12 cellular contexts compared by ENCODE assay signal in the genomic region with DNA sequence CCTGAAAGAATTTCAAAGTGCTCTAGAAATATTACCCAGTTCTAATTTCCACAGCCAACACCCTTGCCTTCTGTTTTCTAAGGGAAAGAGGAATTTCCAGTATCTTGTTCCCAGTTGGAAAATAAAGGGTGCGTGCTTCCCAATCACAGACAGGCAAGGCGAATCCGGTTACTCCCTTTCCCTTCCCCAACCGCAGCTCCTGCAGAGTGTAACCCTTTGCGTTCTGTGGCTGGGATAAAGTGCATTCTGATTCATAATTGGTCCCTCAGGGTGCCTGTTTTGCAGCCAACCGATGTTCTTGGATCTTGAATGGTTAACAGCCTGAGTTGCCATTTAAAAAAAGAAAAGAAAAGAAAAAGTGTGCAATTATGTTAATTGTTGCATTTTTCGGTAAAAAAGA. TPM values are rescaled to one million over a fixed set of nuclear protein-coding genes. Genes with fewer than 3 reads are reported as not detected.
DNase-seq lines count a peak whose midpoint lies in the region; ATAC-seq and TF ChIP-seq lines count a peak whose summit lies in the region.
"Had no signal": no experiment of that assay in that cellular context is flagged by ENCODE, and none has a peak within 500 bp of the region (broad histone marks: within the 10 kb centered on the region; RNA-seq: fewer than 3 reads in every experiment).

No MANE protein-coding gene starts in this region.

- in situ Hi-C loops in IMR-90 (cut with MboI; ENCODE audit: low sequenced_read_pairs) = no loop called here

- H3K4me3 ChIP-seq in IMR-90 (ENCODE audit: insufficient read depth, low read depth, low read length) (peak overlapping the region; percentile 14; the same call in 1 of the 2 replicates), duodenal mucosa (ENCODE audit: low read depth in 1 of 2, low read length in 2 of 2) (peak overlapping the region; percentile 51 to 54)

- no peaks in the 10 kb centered on the region for H4K20me1 ChIP-seq in IMR-90 (ENCODE audit: insufficient read depth, low read length)

- H3K27ac ChIP-seq in IMR-90 (ENCODE audit: insufficient read depth, low read length) = no peak overlapping the region
- H3K27ac ChIP-seq in duodenal mucosa (ENCODE audit: low read depth, low read length) = no peak overlapping the region
- H3K27ac ChIP-seq: adrenal gland had no signal

- H3K36me3 Mint-ChIP-seq in activated CD8-positive, alpha-beta T cell treated with anti-CD3 and anti-CD28 coated beads, Interleukin-2, amount 10 ng/mL, durations not matched to agents 7 days and 5 days (ENCODE audit: low read depth) = peaks cover 7% of the 10 kb centered on the region

- WGBS in IMR-90 (ENCODE audit: extremely low coverage in 2 of 2, insufficient read length in 1 of 2), 2 experiments = 0% methylated on average over 1 of the region's 7 CpGs; no CpG with 5 or more reads in 1 of the 2 experiments

- H3K14ac ChIP-seq in IMR-90 (replicated peaks; ENCODE audit: low read depth, low read length) = no peak overlapping the region

- no peak overlapping the region for H2BK20ac ChIP-seq in IMR-90 (ENCODE audit: low read depth, low read length)

- H4K5ac ChIP-seq in IMR-90 (ENCODE audit: low read depth, low read length) = no peak overlapping the region

- CTCF ChIA-PET in IMR-90 (lab: Yijun Ruan, JAX) = no interaction called here
- CTCF ChIA-PET in activated CD8-positive, alpha-beta T cell treated with anti-CD3 and anti-CD28 coated beads, Interleukin-2, amount 10 ng/mL, durations not matched to agents 7 days and 5 days (lab: Charles Lee) = interaction anchor here (0.6 kb wide), 1 partner anchor 752 kb away, joined by 3 read pairs; no protein-coding TSS in a partner anchor

- no peak for TF ChIP-seq POLR2A in IMR-90 (IDR thresholded peaks at IDR 0.05; ENCODE audit: low read depth, low read length)

- DNase-seq in IMR-90 (peak; percentile 53), left colon (peak in 1 of 2 donors; percentile 8), stromal cell of bone marrow (ENCODE audit: low read depth) (peak; percentile 47)
- DNase-seq in activated CD8-positive, alpha-beta T cell treated with anti-CD3 and anti-CD28 coated beads, Interleukin-2, amount 10 ng/mL, durations not matched to agents 7 days and 5 days = no peak
- DNase-seq: activated B cell treated with CpG ODN at 0.5 μM for 24 hours, GF-D8, NCI-H774 had no signal

- no peak overlapping the region for H2AK5ac ChIP-seq in IMR-90 (ENCODE audit: low read depth, low read length)

- no peak for TF ChIP-seq RAD21 in IMR-90 (IDR thresholded peaks at IDR 0.05; ENCODE audit: low read length)

- no peak overlapping the region for H3K18ac ChIP-seq in IMR-90 (ENCODE audit: low read depth, low read length)

- 0 out of 2 replicates have a peak overlapping the region, but pooled peaks have one; percentile 8 for H2BK120ac ChIP-seq in IMR-90 (ENCODE audit: low read depth, low read length)

- no peak overlapping the region for H3K56ac ChIP-seq in IMR-90 (ENCODE audit: extremely low read depth, insufficient read depth, low read length)

- H3K4me1 Mint-ChIP-seq in activated CD8-positive, alpha-beta T cell treated with anti-CD3 and anti-CD28 coated beads, Interleukin-2, amount 10 ng/mL, durations not matched to agents 7 days and 5 days (ENCODE audit: low read depth) = peaks cover 14% of the 10 kb centered on the region
- H3K4me1 Mint-ChIP-seq: activated B cell treated with CpG ODN at 0.5 μM for 24 hours had no signal

- POLR2A ChIA-PET in IMR-90 (lab: Charles Lee; ENCODE audit: unreplicated experiment) = no interaction called here
- POLR2A ChIA-PET in activated CD8-positive, alpha-beta T cell treated with anti-CD3 and anti-CD28 coated beads, Interleukin-2, amount 10 ng/mL, durations not matched to agents 7 days and 5 days (lab: Charles Lee) = no interaction called here

- H3K27me3 ChIP-seq in IMR-90 (ENCODE audit: control insufficient read depth, insufficient read depth, low read length) (no peaks in the 10 kb centered on the region), duodenal mucosa (ENCODE audit: control insufficient read depth in 1 of 2, insufficient read depth in 2 of 2, low read length in 2 of 2) (no peaks in the 10 kb centered on the region)
- H3K27me3 ChIP-seq: adrenal gland had no signal

- H3K4me1 ChIP-seq in IMR-90 (ENCODE audit: control insufficient read depth, insufficient read depth, low read length) (no peaks in the 10 kb centered on the region), duodenal mucosa (ENCODE audit: control insufficient read depth in 1 of 2, insufficient read depth in 2 of 2, low read length in 2 of 2) (peaks cover 2 to 9% of the 10 kb centered on the region in 2 donors)
- H3K4me1 ChIP-seq: adrenal gland had no signal

- no peaks in the 10 kb centered on the region for H3K27me3 Mint-ChIP-seq in activated CD8-positive, alpha-beta T cell treated with anti-CD3 and anti-CD28 coated beads, Interleukin-2, amount 10 ng/mL, durations not matched to agents 7 days and 5 days (ENCODE audit: low read depth)
- H3K27me3 Mint-ChIP-seq: activated B cell treated with CpG ODN at 0.5 μM for 24 hours had no signal

- H4K8ac ChIP-seq in IMR-90 (ENCODE audit: low read depth in 2 of 2, low read length in 2 of 2) = peak overlapping the region in 1 of 2 experiments; percentile 87; a peak in 2 of 4 replicates

- H3K9me1 ChIP-seq in IMR-90 (ENCODE audit: insufficient read depth, low read length) = peaks cover 2% of the 10 kb centered on the region; the same call in 1 of the 2 replicates

- no peak overlapping the region for H3K4me3 Mint-ChIP-seq in activated CD8-positive, alpha-beta T cell treated with anti-CD3 and anti-CD28 coated beads, Interleukin-2, amount 10 ng/mL, durations not matched to agents 7 days and 5 days
- H3K4me3 Mint-ChIP-seq: activated B cell treated with CpG ODN at 0.5 μM for 24 hours had no signal

- BruUV-seq in IMR-90 (replicated peaks; lab: Mats Ljungman, UMichigan) = no TSS peak

- no peak overlapping the region for H3K27ac Mint-ChIP-seq in activated CD8-positive, alpha-beta T cell treated with anti-CD3 and anti-CD28 coated beads, Interleukin-2, amount 10 ng/mL, durations not matched to agents 7 days and 5 days
- H3K27ac Mint-ChIP-seq: activated B cell treated with CpG ODN at 0.5 μM for 24 hours had no signal

- peaks cover 4% of the 10 kb centered on the region for H3K9me3 Mint-ChIP-seq in activated CD8-positive, alpha-beta T cell treated with anti-CD3 and anti-CD28 coated beads, Interleukin-2, amount 10 ng/mL, durations not matched to agents 7 days and 5 days (ENCODE audit: insufficient read depth)

- H2AK9ac ChIP-seq in IMR-90 (replicated peaks; ENCODE audit: low read depth, low read length, poor library complexity) = no peak overlapping the region

- TF ChIP-seq CTCF in IMR-90 (conservative IDR thresholded peaks at IDR 0.05; ENCODE audit: low read depth, low read length) = no peak

- H3K9ac ChIP-seq in IMR-90 (ENCODE audit: low read depth, low read length) (no peak overlapping the region), duodenal mucosa (ENCODE audit: low read depth in 1 of 2, low read length in 2 of 2) (peak overlapping the region in 1 of 2 donors; percentile 24)

- H3K9me3 ChIP-seq in IMR-90 (ENCODE audit: control insufficient read depth, insufficient read depth, low read length) (no peaks in the 10 kb centered on the region), duodenal mucosa (ENCODE audit: control insufficient read depth in 1 of 2, low read length in 2 of 2) (no peaks in the 10 kb centered on the region)
- H3K9me3 ChIP-seq: adrenal gland had no signal

- intact Hi-C loops in IMR-90 (cut with micrococcal nuclease) (no loop called here), left colon (cut with DNase I, micrococcal nuclease) (no loop called here)

- H3K4ac ChIP-seq in IMR-90 (ENCODE audit: low read depth, low read length) = peak overlapping the region; percentile 29; the same call in 1 of the 2 replicates

- no peak overlapping the region for H2BK15ac ChIP-seq in IMR-90 (ENCODE audit: low read depth, low read length)

- H3K23ac ChIP-seq in IMR-90 (ENCODE audit: low read depth, low read length) = peak overlapping the region; percentile 81; the same call in 1 of the 2 replicates

- H3K4me2 ChIP-seq in IMR-90 (ENCODE audit: low read depth, low read length) = peak overlapping the region; percentile 52

- no peak overlapping the region for H2BK5ac ChIP-seq in IMR-90 (ENCODE audit: low read depth, low read length, poor library complexity, severe bottlenecking)

- no peaks in the 10 kb centered on the region for H3K79me1 ChIP-seq in IMR-90 (ENCODE audit: low read depth in 1 of 2, low read length in 2 of 2)

- dilution Hi-C loops in IMR-90 (cut with HindIII; ENCODE audit: low sequenced_read_pairs, unreplicated experiment) = no loop called here

- ATAC-seq in IMR-90 (ENCODE audit: low read depth) (peak; percentile 92), left colon (peak; percentile 70), HG03039 (IDR thresholded peaks at IDR 0.05; ENCODE audit: unreplicated experiment) (no peak), HG03139 (IDR thresholded peaks at IDR 0.05; ENCODE audit: unreplicated experiment) (no peak), GM18873 (IDR thresholded peaks at IDR 0.05; ENCODE audit: low FRiP score, unreplicated experiment) (no peak)
- no peak for ATAC-seq in activated CD8-positive, alpha-beta T cell treated with anti-CD3 and anti-CD28 coated beads, Interleukin-2, amount 10 ng/mL, durations not matched to agents 7 days and 5 days

- peak overlapping the region; percentile 75 for H2AFZ ChIP-seq in IMR-90 (replicated peaks; ENCODE audit: low read length, poor library complexity)

- no peak overlapping the region for H4K91ac ChIP-seq in IMR-90 (ENCODE audit: insufficient read depth, low read depth, low read length)

- H3K36me3 ChIP-seq in IMR-90 (ENCODE audit: control insufficient read depth, insufficient read depth, low read length) (no peaks in the 10 kb centered on the region), duodenal mucosa (ENCODE audit: control insufficient read depth in 1 of 2, insufficient read depth in 2 of 2, low read length in 2 of 2) (no peaks in the 10 kb centered on the region)
- H3K36me3 ChIP-seq: adrenal gland had no signal

TF ChIP-seq in IMR-90, 13 proteins besides CTCF, POLR2A, EP300 and RAD21 (continues in another document):
- no peak for TF ChIP-seq MAFK (IDR thresholded peaks at IDR 0.05; ENCODE audit: low read depth, low read length)
- TF ChIP-seq CEBPB (IDR thresholded peaks at IDR 0.05; ENCODE audit: low read depth, low read length) = no peak
- no peak for TF ChIP-seq FOS (IDR thresholded peaks at IDR 0.05; ENCODE audit: low read depth, low read length)
- TF ChIP-seq RFX5 (IDR thresholded peaks at IDR 0.05; ENCODE audit: low read depth, low read length) = no peak

RNA-seq across cellular contexts. Expression of gene PGAP1, which starts 40.6 kb away (rescaled TPM):
- total RNA-seq in IMR-90 (2012; rRNA removed) (5.7 and 6.7 TPM in 2 replicates), left colon (10 to 100 TPM; 15.0 to 17.2 TPM)
- polyA plus RNA-seq in IMR-90 (2012; rRNA removed) = 1.2 and 1.9 TPM in 2 replicates
- polyA plus RNA-seq in IMR-90 (2012; cell fraction: cytosol; rRNA removed) = 0.42 and 0.60 TPM in 2 replicates
- 0.95 and 5.9 TPM in 2 replicates for polyA plus RNA-seq in IMR-90 (2012; cell fraction: nucleus; rRNA removed; ENCODE audit: low replicate concordance)
- total RNA-seq in activated CD8-positive, alpha-beta T cell treated with anti-CD3 and anti-CD28 coated beads, Interleukin-2, amount 10 ng/mL, durations not matched to agents 7 days and 5 days = 10 to 100 TPM; 33.9 to 39.5 TPM

Comparison
In these comparisons a context has a peak if more than half of its experiments do, and no peak if none do; other contexts are left out.
1. ATAC-seq: peak in IMR-90 (single experiment) and left colon (single experiment); none in activated CD8-positive, alpha-beta T cell treated with anti-CD3 and anti-CD28 coated beads, Interleukin-2, amount 10 ng/mL, durations not matched to agents 7 days and 5 days (single experiment), HG03039 (single experiment), HG03139 (single experiment) and GM18873 (single experiment).